Comparison of ENCODE assay signal across 9 cellular contexts in genomic region chr5:140855772-140856674, GRCh38. TPM values are rescaled to one million over a fixed set of nuclear protein-coding genes. Genes with fewer than 3 reads are reported as not detected.
A peak's percentile ranks its signal among the peaks of the same experiment; 100 is the strongest.
DNase-seq lines count a peak whose midpoint lies in the region; ATAC-seq and TF ChIP-seq lines count a peak whose summit lies in the region.
"Had no signal": no experiment of that assay in that cellular context is flagged by ENCODE, and none has a peak within 500 bp of the region (broad histone marks: within the 10 kb centered on the region; RNA-seq: fewer than 3 reads in every experiment).

Gene PCDHA10, plus strand, starts transcription at chr5:140855897. Its CDS starts 152 bp downstream, at chr5:140856049.

- no peaks in the 10 kb centered on the region for H3F3A ChIP-seq in Loucy (ENCODE audit: low read depth)

- H3K9me3 ChIP-seq in BE2C (no peaks in the 10 kb centered on the region; the same call in 1 of the 2 replicates), Loucy (ENCODE audit: insufficient read depth, low read depth, low read length) (no peaks in the 10 kb centered on the region)

- no peaks in the 10 kb centered on the region for H3K79me2 ChIP-seq in Loucy (ENCODE audit: insufficient read depth, low read length)

- no peaks in the 10 kb centered on the region for H3K27me3 ChIP-seq in BE2C
- no peaks in the 10 kb centered on the region for H3K27me3 ChIP-seq in Loucy (ENCODE audit: insufficient read depth, low read length, poor library complexity, severe bottlenecking)

- no peaks in the 10 kb centered on the region for H4K20me1 ChIP-seq in Loucy (ENCODE audit: insufficient read depth, low read length, poor library complexity, severe bottlenecking)

- H3K36me3 ChIP-seq in BE2C (no peaks in the 10 kb centered on the region), Loucy (ENCODE audit: insufficient read depth, low read length) (no peaks in the 10 kb centered on the region)

- DNase-seq in BE2C (peak; percentile 49), cerebellar cortex (ENCODE audit: low spot score) (peak; percentile 19), myocyte (ENCODE audit: low read depth) (peak; percentile 2), AG08396 (ENCODE audit: low spot score) (no peak), foreskin melanocyte (no peak)
- DNase-seq: activated T-cell treated with anti-CD3 and anti-CD28 coated beads, Interleukin-2, amount 50 U/mL, for 48 hours had no signal

- ATAC-seq in HG02642 (IDR thresholded peaks at IDR 0.05; ENCODE audit: poor library complexity, unreplicated experiment) (no peak), GM19452 (IDR thresholded peaks at IDR 0.05; ENCODE audit: unreplicated experiment) (no peak)

- H3K4me2 ChIP-seq in Loucy (ENCODE audit: low read depth, low read length, poor library complexity, severe bottlenecking), result no peak within 1 kb of the TSS

- H2AFZ ChIP-seq in Loucy (ENCODE audit: low read length), result no peak within 1 kb of the TSS

- H3K9me2 ChIP-seq in Loucy (replicated peaks; ENCODE audit: low read depth, low read length), result no peaks in the 10 kb centered on the region

- TF ChIP-seq CTCF in BE2C (IDR thresholded peaks at IDR 0.05; ENCODE audit: low read depth, low read length) (peak; percentile 66), Loucy (conservative IDR thresholded peaks at IDR 0.05; ENCODE audit: low read length) (peak; percentile 47)

- no peaks in the 10 kb centered on the region for H3K4me1 ChIP-seq in BE2C
- H3K4me1 ChIP-seq in Loucy (ENCODE audit: insufficient read depth, low read length, poor library complexity, severe bottlenecking), result no peaks in the 10 kb centered on the region

- no peak within 1 kb of the TSS for H3K9ac ChIP-seq in Loucy (ENCODE audit: low read depth, low read length, poor library complexity, severe bottlenecking)

- H3K4me3 ChIP-seq in BE2C (ENCODE audit: low read depth, low read length) (peak within 1 kb of the TSS; percentile 77), Loucy (ENCODE audit: low read length, poor library complexity, severe bottlenecking) (no peak within 1 kb of the TSS)

RNA-seq across cellular contexts. Expression of gene PCDHA10, which starts in this region (rescaled TPM):
- 7.2 TPM for polyA plus RNA-seq in BE2C (2012; ENCODE audit: insufficient read depth, insufficient read length, low read depth)
- total RNA-seq in myocyte, result 0.03 and 0.05 TPM in 2 replicates
- polyA plus RNA-seq in myocyte (2012), result 0.06 TPM

Comparison
In these comparisons a context has a peak if more than half of its experiments do, and no peak if none do; other contexts are left out.
1. Peak in DNase-seq in myocyte; RNA of the gene not detected or under 1 TPM.
2. DNase-seq: peak in BE2C (single experiment) and cerebellar cortex (single experiment); none in AG08396 (single experiment) and foreskin melanocyte (single experiment).